22 cellular contexts compared by ENCODE assay signal in the genomic region with DNA sequence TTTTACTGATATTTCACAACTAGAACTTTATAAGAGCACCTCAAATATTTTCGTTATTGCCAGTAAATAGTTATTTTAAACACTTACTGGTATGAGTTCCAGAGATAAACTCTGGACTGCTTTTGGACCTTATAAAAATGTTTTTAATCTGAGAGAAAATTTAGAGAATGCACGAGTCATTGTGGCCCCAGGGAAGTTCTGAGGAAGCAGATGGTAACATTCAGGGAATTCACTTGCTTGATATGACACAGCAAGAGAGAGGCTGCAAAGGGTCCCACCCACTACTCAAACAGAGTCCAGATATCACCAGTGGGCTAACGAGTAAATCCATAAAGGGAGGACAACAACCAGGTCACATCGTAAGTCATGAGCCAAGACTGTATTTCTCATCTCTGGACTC.
DNase-seq lines count a peak whose midpoint lies in the region; ATAC-seq, FAIRE-seq and TF ChIP-seq lines count a peak whose summit lies in the region.
"Had no signal": no experiment of that assay in that cellular context is flagged by ENCODE, and none has a peak within 500 bp of the region (broad histone marks: within the 10 kb centered on the region; RNA-seq: fewer than 3 reads in every experiment).

No MANE protein-coding gene starts in this region.

- H3K27ac Mint-ChIP-seq in WTC11: no peak overlapping the region
- H3K27ac Mint-ChIP-seq in activated T-helper 17 cell treated with anti-CD3 and anti-CD28 coated beads, Interleukin-2, amount 50 U/mL, for 72 hours: no peak overlapping the region
- H3K27ac Mint-ChIP-seq: CD8-positive, alpha-beta memory T cell had no signal

- H3K27me3 ChIP-seq in adrenal gland: no peaks in the 10 kb centered on the region
- H3K27me3 ChIP-seq: SJSA1 had no signal

- no peak for ATAC-seq in WTC11
- no peak for ATAC-seq in activated T-helper 17 cell treated with anti-CD3 and anti-CD28 coated beads, Interleukin-2, amount 50 U/mL, for 72 hours (replicated peaks)
- ATAC-seq: GM12878, K562, Right ventricle myocardium inferior had no signal

- intact Hi-C loops in adrenal gland (cut with DNase I): no loop called here

- FAIRE-seq in HTR-8/SVneo (lab: Jason Lieb, UNC): peak; percentile 31
- FAIRE-seq: GM12878, K562 had no signal

- H3K36me3 Mint-ChIP-seq in WTC11: no peaks in the 10 kb centered on the region
- H3K36me3 Mint-ChIP-seq in activated T-helper 17 cell treated with anti-CD3 and anti-CD28 coated beads, Interleukin-2, amount 50 U/mL, for 72 hours (ENCODE audit: low read depth): no peaks in the 10 kb centered on the region
- H3K36me3 Mint-ChIP-seq: CD8-positive, alpha-beta memory T cell had no signal

- TF ChIP-seq POLR2A in adrenal gland (IDR thresholded peaks at IDR 0.05): no peak

- peaks cover 12% of the 10 kb centered on the region for H3K4me1 Mint-ChIP-seq in WTC11
- no peaks in the 10 kb centered on the region for H3K4me1 Mint-ChIP-seq in activated T-helper 17 cell treated with anti-CD3 and anti-CD28 coated beads, Interleukin-2, amount 50 U/mL, for 72 hours
- H3K4me1 Mint-ChIP-seq: CD8-positive, alpha-beta memory T cell had no signal

- H3K36me3 ChIP-seq in adrenal gland (replicated peaks in 1 of 2): no peaks in the 10 kb centered on the region
- H3K36me3 ChIP-seq: SJSA1 had no signal

- no peak overlapping the region for H3K4me3 Mint-ChIP-seq in WTC11
- H3K4me3 Mint-ChIP-seq in activated T-helper 17 cell treated with anti-CD3 and anti-CD28 coated beads, Interleukin-2, amount 50 U/mL, for 72 hours: no peak overlapping the region
- H3K4me3 Mint-ChIP-seq: CD8-positive, alpha-beta memory T cell had no signal

- H3K9me3 ChIP-seq in adrenal gland (replicated peaks in 1 of 3): no peaks in the 10 kb centered on the region
- H3K9me3 ChIP-seq: SJSA1 had no signal

- 45 to 56% (median 53%) methylated on average over 4 of the region's 4 CpGs for WGBS in adrenal gland, 4 donors

- no peaks in the 10 kb centered on the region for H3K27me3 Mint-ChIP-seq in WTC11 (ENCODE audit: low read depth)
- H3K27me3 Mint-ChIP-seq in activated T-helper 17 cell treated with anti-CD3 and anti-CD28 coated beads, Interleukin-2, amount 50 U/mL, for 72 hours: no peaks in the 10 kb centered on the region

- H3K4me1 ChIP-seq in adrenal gland (replicated peaks in 1 of 2): no peaks in the 10 kb centered on the region
- H3K4me1 ChIP-seq: SJSA1 had no signal

- CTCF ChIA-PET in WTC11 (lab: Charles Lee): no interaction called here

- TF ChIP-seq CTCF in adrenal gland (IDR thresholded peaks at IDR 0.05) (no peak), WTC11 (IDR thresholded peaks at IDR 0.05) (no peak)

- no peak overlapping the region for H3K27ac ChIP-seq in adrenal gland
- H3K27ac ChIP-seq: C4-2B, SJSA1 had no signal

- peak; percentile 11 for DNase-seq in AG08396 (ENCODE audit: low spot score)
- DNase-seq in HTR-8/SVneo (ENCODE audit: insufficient read length, low spot score): peak; percentile 29
- peak; percentile 44 for DNase-seq in astrocyte of the hippocampus (ENCODE audit: low read depth, low spot score)
- DNase-seq in kidney tubule cell (ENCODE audit: low spot score): peak; percentile 27
- no peak for DNase-seq in adrenal gland
- no peak for DNase-seq in WTC11 (ENCODE audit: low spot score)
- DNase-seq in DMS53 (lab: John Stamatoyannopoulos, UW): no peak
- DNase-seq: 8988T; AML-193; CD8-positive, alpha-beta memory T cell; H7; MM.1S; NCI-H1048; NCI-H1436 treated with DMSO at 0.1 percent for 48 hours; NCI-H1930; NCI-H524 treated with DMSO at 0.1 percent for 48 hours had no signal

- peaks cover 6% of the 10 kb centered on the region; the same call in 1 of the 2 replicates for H3K9me3 Mint-ChIP-seq in WTC11
- peaks cover 13% of the 10 kb centered on the region for H3K9me3 Mint-ChIP-seq in activated T-helper 17 cell treated with anti-CD3 and anti-CD28 coated beads, Interleukin-2, amount 50 U/mL, for 72 hours

- POLR2A ChIA-PET in WTC11 (lab: Charles Lee): no interaction called here

- no peak overlapping the region for H3K4me3 ChIP-seq in adrenal gland
- H3K4me3 ChIP-seq: GM12878, K562, SJSA1 had no signal

TF ChIP-seq in WTC11, 78 proteins besides CTCF, POLR2A, EP300 and RAD21 (continues in another document):
- TF ChIP-seq MXD4 (CRISPR knock-in tag; IDR thresholded peaks at IDR 0.05; ENCODE audit: borderline replicate concordance): no peak
- no peak for TF ChIP-seq CREM (CRISPR knock-in tag; IDR thresholded peaks at IDR 0.05)
- no peak for TF ChIP-seq CREB1 (CRISPR knock-in tag; IDR thresholded peaks at IDR 0.05)
- TF ChIP-seq, protein P1, sequence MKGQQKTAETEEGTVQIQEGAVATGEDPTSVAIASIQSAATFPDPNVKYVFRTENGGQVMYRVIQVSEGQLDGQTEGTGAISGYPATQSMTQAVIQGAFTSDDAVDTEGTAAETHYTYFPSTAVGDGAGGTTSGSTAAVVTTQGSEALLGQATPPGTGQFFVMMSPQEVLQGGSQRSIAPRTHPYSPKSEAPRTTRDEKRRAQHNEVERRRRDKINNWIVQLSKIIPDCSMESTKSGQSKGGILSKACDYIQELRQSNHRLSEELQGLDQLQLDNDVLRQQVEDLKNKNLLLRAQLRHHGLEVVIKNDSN (CRISPR knock-in tag; IDR thresholded peaks at IDR 0.05): no peak
- TF ChIP-seq, protein P2, sequence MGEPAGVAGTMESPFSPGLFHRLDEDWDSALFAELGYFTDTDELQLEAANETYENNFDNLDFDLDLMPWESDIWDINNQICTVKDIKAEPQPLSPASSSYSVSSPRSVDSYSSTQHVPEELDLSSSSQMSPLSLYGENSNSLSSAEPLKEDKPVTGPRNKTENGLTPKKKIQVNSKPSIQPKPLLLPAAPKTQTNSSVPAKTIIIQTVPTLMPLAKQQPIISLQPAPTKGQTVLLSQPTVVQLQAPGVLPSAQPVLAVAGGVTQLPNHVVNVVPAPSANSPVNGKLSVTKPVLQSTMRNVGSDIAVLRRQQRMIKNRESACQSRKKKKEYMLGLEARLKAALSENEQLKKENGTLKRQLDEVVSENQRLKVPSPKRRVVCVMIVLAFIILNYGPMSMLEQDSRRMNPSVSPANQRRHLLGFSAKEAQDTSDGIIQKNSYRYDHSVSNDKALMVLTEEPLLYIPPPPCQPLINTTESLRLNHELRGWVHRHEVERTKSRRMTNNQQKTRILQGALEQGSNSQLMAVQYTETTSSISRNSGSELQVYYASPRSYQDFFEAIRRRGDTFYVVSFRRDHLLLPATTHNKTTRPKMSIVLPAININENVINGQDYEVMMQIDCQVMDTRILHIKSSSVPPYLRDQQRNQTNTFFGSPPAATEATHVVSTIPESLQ (CRISPR knock-in tag; IDR thresholded peaks at IDR 0.05): no peak
- TF ChIP-seq, protein P3, sequence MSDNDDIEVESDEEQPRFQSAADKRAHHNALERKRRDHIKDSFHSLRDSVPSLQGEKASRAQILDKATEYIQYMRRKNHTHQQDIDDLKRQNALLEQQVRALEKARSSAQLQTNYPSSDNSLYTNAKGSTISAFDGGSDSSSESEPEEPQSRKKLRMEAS (CRISPR knock-in tag; IDR thresholded peaks at IDR 0.05): no peak
- TF ChIP-seq, protein P4, sequence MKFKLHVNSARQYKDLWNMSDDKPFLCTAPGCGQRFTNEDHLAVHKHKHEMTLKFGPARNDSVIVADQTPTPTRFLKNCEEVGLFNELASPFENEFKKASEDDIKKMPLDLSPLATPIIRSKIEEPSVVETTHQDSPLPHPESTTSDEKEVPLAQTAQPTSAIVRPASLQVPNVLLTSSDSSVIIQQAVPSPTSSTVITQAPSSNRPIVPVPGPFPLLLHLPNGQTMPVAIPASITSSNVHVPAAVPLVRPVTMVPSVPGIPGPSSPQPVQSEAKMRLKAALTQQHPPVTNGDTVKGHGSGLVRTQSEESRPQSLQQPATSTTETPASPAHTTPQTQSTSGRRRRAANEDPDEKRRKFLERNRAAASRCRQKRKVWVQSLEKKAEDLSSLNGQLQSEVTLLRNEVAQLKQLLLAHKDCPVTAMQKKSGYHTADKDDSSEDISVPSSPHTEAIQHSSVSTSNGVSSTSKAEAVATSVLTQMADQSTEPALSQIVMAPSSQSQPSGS (CRISPR knock-in tag; IDR thresholded peaks at IDR 0.05; ENCODE audit: borderline replicate concordance, low read depth): no peak
- TF ChIP-seq, protein P5, sequence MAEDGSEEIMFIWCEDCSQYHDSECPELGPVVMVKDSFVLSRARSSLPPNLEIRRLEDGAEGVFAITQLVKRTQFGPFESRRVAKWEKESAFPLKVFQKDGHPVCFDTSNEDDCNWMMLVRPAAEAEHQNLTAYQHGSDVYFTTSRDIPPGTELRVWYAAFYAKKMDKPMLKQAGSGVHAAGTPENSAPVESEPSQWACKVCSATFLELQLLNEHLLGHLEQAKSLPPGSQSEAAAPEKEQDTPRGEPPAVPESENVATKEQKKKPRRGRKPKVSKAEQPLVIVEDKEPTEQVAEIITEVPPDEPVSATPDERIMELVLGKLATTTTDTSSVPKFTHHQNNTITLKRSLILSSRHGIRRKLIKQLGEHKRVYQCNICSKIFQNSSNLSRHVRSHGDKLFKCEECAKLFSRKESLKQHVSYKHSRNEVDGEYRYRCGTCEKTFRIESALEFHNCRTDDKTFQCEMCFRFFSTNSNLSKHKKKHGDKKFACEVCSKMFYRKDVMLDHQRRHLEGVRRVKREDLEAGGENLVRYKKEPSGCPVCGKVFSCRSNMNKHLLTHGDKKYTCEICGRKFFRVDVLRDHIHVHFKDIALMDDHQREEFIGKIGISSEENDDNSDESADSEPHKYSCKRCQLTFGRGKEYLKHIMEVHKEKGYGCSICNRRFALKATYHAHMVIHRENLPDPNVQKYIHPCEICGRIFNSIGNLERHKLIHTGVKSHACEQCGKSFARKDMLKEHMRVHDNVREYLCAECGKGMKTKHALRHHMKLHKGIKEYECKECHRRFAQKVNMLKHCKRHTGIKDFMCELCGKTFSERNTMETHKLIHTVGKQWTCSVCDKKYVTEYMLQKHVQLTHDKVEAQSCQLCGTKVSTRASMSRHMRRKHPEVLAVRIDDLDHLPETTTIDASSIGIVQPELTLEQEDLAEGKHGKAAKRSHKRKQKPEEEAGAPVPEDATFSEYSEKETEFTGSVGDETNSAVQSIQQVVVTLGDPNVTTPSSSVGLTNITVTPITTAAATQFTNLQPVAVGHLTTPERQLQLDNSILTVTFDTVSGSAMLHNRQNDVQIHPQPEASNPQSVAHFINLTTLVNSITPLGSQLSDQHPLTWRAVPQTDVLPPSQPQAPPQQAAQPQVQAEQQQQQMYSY (CRISPR knock-in tag; IDR thresholded peaks at IDR 0.05): no peak
- TF ChIP-seq NR1H2 (CRISPR knock-in tag; IDR thresholded peaks at IDR 0.05): no peak
- TF ChIP-seq ZNF423 (CRISPR knock-in tag; IDR thresholded peaks at IDR 0.05): no peak
- no peak for TF ChIP-seq JUN (CRISPR knock-in tag; IDR thresholded peaks at IDR 0.05)
- TF ChIP-seq MYBL2 (CRISPR knock-in tag; IDR thresholded peaks at IDR 0.05): no peak
- TF ChIP-seq GABPB1 (CRISPR knock-in tag; IDR thresholded peaks at IDR 0.05): no peak

Comparison
In these comparisons a context has a peak if more than half of its experiments do, and no peak if none do; other contexts are left out.
1. DNase-seq: peak in AG08396 (single experiment), HTR-8/SVneo (single experiment), astrocyte of the hippocampus (single experiment) and kidney tubule cell (single experiment); none in adrenal gland (0 of 7), WTC11 (single experiment) and DMS53 (single experiment).